ENCODE assay signal across 16 cellular contexts in the genomic region with DNA sequence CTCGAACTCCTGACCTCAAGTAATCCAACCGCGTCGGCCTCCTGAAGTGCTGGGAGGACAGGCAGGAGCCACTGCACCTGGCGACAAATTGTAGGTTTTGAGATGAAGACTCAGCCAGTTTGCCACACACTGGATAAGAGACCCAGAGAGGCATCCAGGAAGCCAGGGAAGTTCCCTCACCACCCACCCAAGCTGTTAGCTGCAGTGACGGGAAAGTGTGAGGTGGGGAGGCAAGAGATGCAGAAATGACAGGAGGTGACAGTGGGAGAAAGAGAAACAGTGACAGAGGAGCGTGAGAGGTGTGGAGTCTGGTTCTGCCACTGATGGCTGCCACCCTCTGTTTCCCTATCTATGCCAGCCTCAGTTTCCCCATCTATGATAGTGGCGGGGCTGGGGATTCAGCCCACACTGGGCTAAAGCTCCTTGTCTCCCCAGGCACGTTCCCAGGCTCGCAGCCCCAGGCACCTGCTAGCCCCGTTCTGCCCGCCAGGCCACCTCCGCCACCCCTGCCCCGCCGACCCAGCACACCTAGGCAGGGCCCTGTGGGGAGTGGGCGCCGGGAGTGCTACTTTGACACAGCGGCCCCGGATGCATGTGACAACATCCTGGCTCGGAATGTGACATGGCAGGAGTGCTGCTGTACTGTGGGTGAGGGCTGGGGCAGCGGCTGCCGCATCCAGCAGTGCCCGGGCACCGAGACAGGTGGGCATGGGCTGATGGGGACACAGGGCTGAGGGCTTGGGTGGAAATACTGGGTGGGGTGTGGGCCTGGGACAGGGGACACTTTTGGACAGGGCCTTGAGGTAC.
"Had no signal": no experiment of that assay in that cellular context is flagged by ENCODE, and none has a peak within 500 bp of the region (broad histone marks: within the 10 kb centered on the region; RNA-seq: fewer than 3 reads in every experiment).

No MANE protein-coding gene starts in this region.

- H3K4me3 ChIP-seq: adrenal gland, esophagus muscularis mucosa, lower lobe of right lung, skin epidermis, tibial artery, vagina had no signal

- H3K27me3 Mint-ChIP-seq: central memory CD8-positive, alpha-beta T cell; dendritic cell treated with granulocyte-macrophage colony-stimulating factor and Interleukin-4, amounts not matched to agents 40 ng/mL and 50 ng/mL, for 4 days; naive B cell had no signal

- H3K4me1 ChIP-seq: adrenal gland, lower lobe of right lung, tibial artery had no signal

- H3K27ac ChIP-seq: adrenal gland, lower lobe of right lung, neutrophil, skin epidermis, tibial artery, vagina had no signal

- ATAC-seq: activated CD4-positive, CD25-positive, alpha-beta regulatory T cell treated with anti-CD3 and anti-CD28 coated beads, Interleukin-2, amount 50 U/mL, for 24 hours; lower lobe of right lung had no signal

- H3K9me3 Mint-ChIP-seq: brain; central memory CD8-positive, alpha-beta T cell; dendritic cell treated with granulocyte-macrophage colony-stimulating factor and Interleukin-4, amounts not matched to agents 40 ng/mL and 50 ng/mL, for 4 days; immature natural killer cell; T-helper 2 cell treated with Interferon-gamma antibody and Interleukin-4, amounts not matched to agents 5 μg/mL and 100 μg/mL, for 36 hours had no signal

- H3K9me3 ChIP-seq: adrenal gland, esophagus muscularis mucosa, lower lobe of right lung, neutrophil, tibial artery, vagina had no signal

- H3K4me3 Mint-ChIP-seq: brain; central memory CD8-positive, alpha-beta T cell; dendritic cell treated with granulocyte-macrophage colony-stimulating factor and Interleukin-4, amounts not matched to agents 40 ng/mL and 50 ng/mL, for 4 days; immature natural killer cell; naive B cell; T-helper 2 cell treated with Interferon-gamma antibody and Interleukin-4, amounts not matched to agents 5 μg/mL and 100 μg/mL, for 36 hours had no signal

- DNase-seq: activated effector memory CD4-positive, alpha-beta T cell treated with anti-CD3 and anti-CD28 coated beads, Interleukin-2, amount 50 U/mL, for 16 hours; adrenal gland; immature natural killer cell; lower lobe of right lung; naive B cell; retina; tibial artery had no signal

- H3K27me3 ChIP-seq: adrenal gland, esophagus muscularis mucosa, tibial artery, vagina had no signal

- H3K4me1 Mint-ChIP-seq: brain had no signal

- H3K27ac Mint-ChIP-seq: brain; dendritic cell treated with granulocyte-macrophage colony-stimulating factor and Interleukin-4, amounts not matched to agents 40 ng/mL and 50 ng/mL, for 4 days; immature natural killer cell had no signal

- H3K36me3 ChIP-seq: neutrophil had no signal
